Comparison of ENCODE assay signal across 14 cellular contexts in the genomic region with DNA sequence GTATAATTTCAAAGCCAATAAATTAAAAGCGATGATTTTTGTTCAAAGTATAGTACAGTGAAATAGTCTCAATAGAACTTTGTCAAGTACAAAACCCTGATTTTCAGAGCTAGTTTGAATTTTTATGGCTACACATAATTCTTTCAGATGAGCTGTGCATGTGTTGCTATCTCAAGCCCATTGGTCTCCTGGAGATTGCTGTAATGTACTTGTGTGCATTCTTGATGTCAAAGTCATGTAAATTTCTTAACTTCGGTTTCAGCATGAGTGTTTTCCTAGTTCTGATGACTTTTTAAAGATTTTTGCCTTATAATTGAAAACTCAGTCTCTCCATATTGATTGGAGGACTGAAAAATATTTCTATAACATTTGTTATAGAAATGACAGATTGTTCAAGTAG.
"Had no signal": no experiment of that assay in that cellular context is flagged by ENCODE, and none has a peak within 500 bp of the region (broad histone marks: within the 10 kb centered on the region; RNA-seq: fewer than 3 reads in every experiment).

No MANE protein-coding gene starts in this region.

- H3K4me1 ChIP-seq: sigmoid colon, upper lobe of left lung had no signal

- H3K4me1 Mint-ChIP-seq: activated naive CD8-positive, alpha-beta T cell treated with anti-CD3 and anti-CD28 coated beads, Interleukin-2, amount 10 ng/mL, durations not matched to agents 7 days and 5 days had no signal

- H3K4me3 ChIP-seq: dorsolateral prefrontal cortex, hepatocyte, ovary, sigmoid colon, upper lobe of left lung had no signal

- H3K4me3 Mint-ChIP-seq: activated CD4-positive, alpha-beta memory T cell treated with anti-CD3 and anti-CD28 coated beads for 36 hours; activated naive CD8-positive, alpha-beta T cell treated with anti-CD3 and anti-CD28 coated beads, Interleukin-2, amount 10 ng/mL, durations not matched to agents 7 days and 5 days; activated T-cell treated with anti-CD3 and anti-CD28 coated beads, Interleukin-2, amount 50 U/mL, for 72 hours; stimulated activated naive CD8-positive, alpha-beta T cell treated with anti-CD3 and anti-CD28 coated beads, Interleukin-15, Interleukin-2, amounts not matched to agents 100 ng/mL and 50 ng/mL, for 24 hours had no signal

- H3K9me3 Mint-ChIP-seq: activated CD4-positive, alpha-beta memory T cell treated with anti-CD3 and anti-CD28 coated beads for 36 hours; activated naive CD8-positive, alpha-beta T cell treated with anti-CD3 and anti-CD28 coated beads, Interleukin-2, amount 10 ng/mL, durations not matched to agents 7 days and 5 days; activated T-cell treated with anti-CD3 and anti-CD28 coated beads, Interleukin-2, amount 50 U/mL, for 72 hours; stimulated activated naive CD8-positive, alpha-beta T cell treated with anti-CD3 and anti-CD28 coated beads, Interleukin-15, Interleukin-2, amounts not matched to agents 100 ng/mL and 50 ng/mL, for 24 hours had no signal

- H3K27me3 ChIP-seq: hepatocyte, ovary, sigmoid colon, upper lobe of left lung had no signal

- H3K36me3 Mint-ChIP-seq: activated CD4-positive, alpha-beta memory T cell treated with anti-CD3 and anti-CD28 coated beads for 36 hours; activated naive CD8-positive, alpha-beta T cell treated with anti-CD3 and anti-CD28 coated beads, Interleukin-2, amount 10 ng/mL, durations not matched to agents 7 days and 5 days had no signal

- H3K27ac Mint-ChIP-seq: activated CD4-positive, alpha-beta memory T cell treated with anti-CD3 and anti-CD28 coated beads for 36 hours; activated naive CD8-positive, alpha-beta T cell treated with anti-CD3 and anti-CD28 coated beads, Interleukin-2, amount 10 ng/mL, durations not matched to agents 7 days and 5 days; activated T-cell treated with anti-CD3 and anti-CD28 coated beads, Interleukin-2, amount 50 U/mL, for 72 hours; stimulated activated naive CD8-positive, alpha-beta T cell treated with anti-CD3 and anti-CD28 coated beads, Interleukin-15, Interleukin-2, amounts not matched to agents 100 ng/mL and 50 ng/mL, for 24 hours had no signal

- H3K27ac ChIP-seq: dorsolateral prefrontal cortex, hepatocyte, ovary, sigmoid colon, upper lobe of left lung had no signal

- H3K9me3 ChIP-seq: ovary, sigmoid colon, upper lobe of left lung had no signal

- H3K36me3 ChIP-seq: ovary, sigmoid colon, upper lobe of left lung had no signal

- ATAC-seq: activated T-cell treated with anti-CD3 and anti-CD28 coated beads, Interleukin-2, amount 50 U/mL, for 72 hours; esophagus mucosa; left ventricle myocardium superior had no signal

- DNase-seq: activated CD4-positive, alpha-beta memory T cell treated with anti-CD3 and anti-CD28 coated beads for 36 hours; activated gamma-delta T cell treated with Interleukin-2 at 50 U/mL for 16 hours; activated naive CD8-positive, alpha-beta T cell treated with anti-CD3 and anti-CD28 coated beads, Interleukin-2, amount 10 ng/mL, durations not matched to agents 7 days and 5 days; activated T-cell treated with anti-CD3 and anti-CD28 coated beads, Interleukin-2, amount 50 U/mL, for 72 hours; dorsolateral prefrontal cortex; left ventricle myocardium superior; ovary; sigmoid colon; stimulated activated CD4-positive, alpha-beta T cell treated with anti-CD3 and anti-CD28 coated beads, Interleukin-4, amount 100 ng/mL, for 1 hour; stimulated activated CD8-positive, alpha-beta memory T cell treated with anti-CD3 and anti-CD28 coated beads, Interleukin-4, amount 100 ng/mL, for 48 hours; upper lobe of left lung had no signal
